36 cellular contexts compared by ENCODE assay signal in genomic region chr9:130924448-130924788, GRCh38. TPM values are rescaled to one million over a fixed set of nuclear protein-coding genes. Genes with fewer than 3 reads are reported as not detected.
"Had no signal": no experiment of that assay in that cellular context is flagged by ENCODE, and none has a peak within 500 bp of the region (broad histone marks: within the 10 kb centered on the region; RNA-seq: fewer than 3 reads in every experiment).

No MANE protein-coding gene starts in this region.

- ATAC-seq: activated CD4-positive, CD25-positive, alpha-beta regulatory T cell treated with anti-CD3 and anti-CD28 coated beads, Interleukin-2, amount 50 U/mL, for 24 hours; activated CD8-positive, alpha-beta memory T cell treated with anti-CD3 and anti-CD28 coated beads, Interleukin-2, amount 10 ng/mL, durations not matched to agents 7 days and 5 days; activated CD8-positive, alpha-beta T cell treated with anti-CD3 and anti-CD28 coated beads, Interleukin-2, amount 10 ng/mL, durations not matched to agents 7 days and 5 days; activated naive CD8-positive, alpha-beta T cell treated with anti-CD3 and anti-CD28 coated beads, Interleukin-2, amount 50 U/mL, for 24 hours; body of pancreas; gastroesophageal sphincter; heart right ventricle; T-helper 17 cell had no signal

- H3K36me3 ChIP-seq: adrenal gland, esophagus squamous epithelium, gastroesophageal sphincter, heart right ventricle, WERI-Rb-1 had no signal

- H3K36me3 Mint-ChIP-seq: activated CD4-positive, alpha-beta memory T cell treated with anti-CD3 and anti-CD28 coated beads for 36 hours; activated CD8-positive, alpha-beta memory T cell treated with anti-CD3 and anti-CD28 coated beads, Interleukin-2, amount 10 ng/mL, durations not matched to agents 7 days and 5 days; activated naive CD4-positive, alpha-beta T cell treated with anti-CD3 and anti-CD28 coated beads, Interleukin-2, amount 50 U/mL, for 24 hours; activated naive CD8-positive, alpha-beta T cell treated with anti-CD3 and anti-CD28 coated beads for 36 hours had no signal

- H3K4me1 Mint-ChIP-seq: activated CD8-positive, alpha-beta memory T cell treated with anti-CD3 and anti-CD28 coated beads, Interleukin-2, amount 10 ng/mL, durations not matched to agents 7 days and 5 days; activated naive CD4-positive, alpha-beta T cell treated with anti-CD3 and anti-CD28 coated beads, Interleukin-2, amount 50 U/mL, for 24 hours; activated naive CD8-positive, alpha-beta T cell treated with anti-CD3 and anti-CD28 coated beads for 36 hours; activated naive CD8-positive, alpha-beta T cell treated with anti-CD3 and anti-CD28 coated beads, Interleukin-2, amount 50 U/mL, for 24 hours; T-helper 17 cell had no signal

- H3K27me3 Mint-ChIP-seq: activated naive CD4-positive, alpha-beta T cell treated with anti-CD3 and anti-CD28 coated beads, Interleukin-2, amount 50 U/mL, for 24 hours had no signal

- DNase-seq: activated B cell treated with CpG ODN at 0.5 μM for 24 hours; activated CD4-positive, alpha-beta memory T cell treated with anti-CD3 and anti-CD28 coated beads for 36 hours; activated CD4-positive, alpha-beta T cell treated with anti-CD3 and anti-CD28 coated beads for 48 hours; activated CD4-positive, alpha-beta T cell treated with anti-CD3 and anti-CD28 coated beads, Interleukin-2, amount 50 U/mL, for 1 hour; activated CD8-positive, alpha-beta memory T cell treated with anti-CD3 and anti-CD28 coated beads, Interleukin-2, amount 10 ng/mL, durations not matched to agents 7 days and 5 days; activated CD8-positive, alpha-beta memory T cell treated with anti-CD3 and anti-CD28 coated beads, Interleukin-2, amount 50 U/mL, for 4 hours; activated CD8-positive, alpha-beta T cell treated with anti-CD3 and anti-CD28 coated beads, Interleukin-2, amount 10 ng/mL, durations not matched to agents 7 days and 5 days; activated effector memory CD4-positive, alpha-beta T cell treated with anti-CD3 and anti-CD28 coated beads, Interleukin-2, amount 50 U/mL, for 16 hours; activated naive CD4-positive, alpha-beta T cell treated with anti-CD3 and anti-CD28 coated beads for 36 hours; activated naive CD8-positive, alpha-beta T cell treated with anti-CD3 and anti-CD28 coated beads for 36 hours; activated naive CD8-positive, alpha-beta T cell treated with anti-CD3 and anti-CD28 coated beads, Interleukin-2, amount 50 U/mL, for 24 hours; activated T-cell treated with anti-CD3 and anti-CD28 coated beads, Interleukin-2, amount 50 U/mL, for 1 hour; activated T-cell treated with anti-CD3 and anti-CD28 coated beads, Interleukin-2, amount 50 U/mL, for 48 hours; adrenal gland; amygdala; aorta; body of pancreas; caudate nucleus; cortex of kidney; dermis blood vessel endothelial cell; effector CD4-positive, alpha-beta T cell; esophagus squamous epithelium; foreskin melanocyte; heart right ventricle; T-helper 17 cell; T1000; WERI-Rb-1 had no signal

- H3K9me3 Mint-ChIP-seq: activated B cell treated with CpG ODN at 0.5 μM for 24 hours; activated CD4-positive, alpha-beta memory T cell treated with anti-CD3 and anti-CD28 coated beads for 36 hours; activated naive CD4-positive, alpha-beta T cell treated with anti-CD3 and anti-CD28 coated beads for 36 hours; activated naive CD4-positive, alpha-beta T cell treated with anti-CD3 and anti-CD28 coated beads, Interleukin-2, amount 50 U/mL, for 24 hours; activated naive CD8-positive, alpha-beta T cell treated with anti-CD3 and anti-CD28 coated beads for 36 hours; activated naive CD8-positive, alpha-beta T cell treated with anti-CD3 and anti-CD28 coated beads, Interleukin-2, amount 50 U/mL, for 24 hours; activated T-helper 1 cell treated with anti-CD3 and anti-CD28 coated beads, Interleukin-12 subunit alpha, Interleukin-12 subunit beta, Interleukin-2, Interleukin-4 antibody, amounts not matched to agents 30 ng/mL and 10 ng/mL and 1 ng/mL, durations not matched to agents 14 hours and 24 hours and 36 hours; activated T-helper 2 cell treated with anti-CD3 and anti-CD28 coated beads, Interferon-gamma antibody, Interleukin-2, Interleukin-4, amounts not matched to agents 10 μg/mL and 5 μg/mL and 100 μg/mL, durations not matched to agents 14 hours and 24 hours and 36 hours; T-helper 2 cell treated with Interferon-gamma antibody and Interleukin-4, amounts not matched to agents 5 μg/mL and 100 μg/mL, for 36 hours had no signal

- H3K4me3 ChIP-seq: adrenal gland, body of pancreas, esophagus squamous epithelium, gastroesophageal sphincter, heart right ventricle had no signal

- H3K27ac ChIP-seq: adrenal gland, body of pancreas, epithelial cell of prostate, esophagus squamous epithelium, gastroesophageal sphincter, heart right ventricle, WERI-Rb-1 had no signal

- H3K4me3 Mint-ChIP-seq: activated B cell treated with CpG ODN at 0.5 μM for 24 hours; activated CD4-positive, alpha-beta memory T cell treated with anti-CD3 and anti-CD28 coated beads for 36 hours; activated CD8-positive, alpha-beta memory T cell treated with anti-CD3 and anti-CD28 coated beads, Interleukin-2, amount 10 ng/mL, durations not matched to agents 7 days and 5 days; activated CD8-positive, alpha-beta T cell treated with anti-CD3 and anti-CD28 coated beads, Interleukin-2, amount 10 ng/mL, durations not matched to agents 7 days and 5 days; activated naive CD4-positive, alpha-beta T cell treated with anti-CD3 and anti-CD28 coated beads for 36 hours; activated naive CD4-positive, alpha-beta T cell treated with anti-CD3 and anti-CD28 coated beads, Interleukin-2, amount 50 U/mL, for 24 hours; activated naive CD8-positive, alpha-beta T cell treated with anti-CD3 and anti-CD28 coated beads for 36 hours; activated naive CD8-positive, alpha-beta T cell treated with anti-CD3 and anti-CD28 coated beads, Interleukin-2, amount 50 U/mL, for 24 hours; activated T-helper 1 cell treated with anti-CD3 and anti-CD28 coated beads, Interleukin-12 subunit alpha, Interleukin-12 subunit beta, Interleukin-2, Interleukin-4 antibody, amounts not matched to agents 30 ng/mL and 10 ng/mL and 1 ng/mL, durations not matched to agents 14 hours and 24 hours and 36 hours; T-helper 17 cell; T-helper 2 cell treated with Interferon-gamma antibody and Interleukin-4, amounts not matched to agents 5 μg/mL and 100 μg/mL, for 36 hours had no signal

- H3K9me3 ChIP-seq: adrenal gland, body of pancreas, esophagus squamous epithelium, gastroesophageal sphincter, heart right ventricle had no signal

- H3K27me3 ChIP-seq: adrenal gland, body of pancreas had no signal

- H3K27ac Mint-ChIP-seq: activated B cell treated with CpG ODN at 0.5 μM for 24 hours; activated CD4-positive, alpha-beta memory T cell treated with anti-CD3 and anti-CD28 coated beads for 36 hours; activated CD8-positive, alpha-beta memory T cell treated with anti-CD3 and anti-CD28 coated beads, Interleukin-2, amount 10 ng/mL, durations not matched to agents 7 days and 5 days; activated CD8-positive, alpha-beta T cell treated with anti-CD3 and anti-CD28 coated beads, Interleukin-2, amount 10 ng/mL, durations not matched to agents 7 days and 5 days; activated naive CD4-positive, alpha-beta T cell treated with anti-CD3 and anti-CD28 coated beads for 36 hours; activated naive CD4-positive, alpha-beta T cell treated with anti-CD3 and anti-CD28 coated beads, Interleukin-2, amount 50 U/mL, for 24 hours; activated naive CD8-positive, alpha-beta T cell treated with anti-CD3 and anti-CD28 coated beads for 36 hours; activated naive CD8-positive, alpha-beta T cell treated with anti-CD3 and anti-CD28 coated beads, Interleukin-2, amount 50 U/mL, for 24 hours; activated T-helper 1 cell treated with anti-CD3 and anti-CD28 coated beads, Interleukin-12 subunit alpha, Interleukin-12 subunit beta, Interleukin-2, Interleukin-4 antibody, amounts not matched to agents 30 ng/mL and 10 ng/mL and 1 ng/mL, durations not matched to agents 14 hours and 24 hours and 36 hours; activated T-helper 2 cell treated with anti-CD3 and anti-CD28 coated beads, Interferon-gamma antibody, Interleukin-2, Interleukin-4, amounts not matched to agents 10 μg/mL and 5 μg/mL and 100 μg/mL, durations not matched to agents 14 hours and 24 hours and 36 hours; T-helper 17 cell; T-helper 2 cell treated with Interferon-gamma antibody and Interleukin-4, amounts not matched to agents 5 μg/mL and 100 μg/mL, for 36 hours had no signal

RNA-seq across cellular contexts. Expression of gene QRFP, which starts 27.8 kb away (rescaled TPM):
- polyA plus RNA-seq: adrenal gland, aorta, endothelial cell of umbilical vein, fibroblast of lung had no signal
